ENCODE assay signal across 26 cellular contexts in genomic region chr4:145760176-145760575, GRCh38.
"Had no signal": no experiment of that assay in that cellular context is flagged by ENCODE, and none has a peak within 500 bp of the region (broad histone marks: within the 10 kb centered on the region; RNA-seq: fewer than 3 reads in every experiment).

No MANE protein-coding gene starts in this region.

- H3K9me3 ChIP-seq: body of pancreas, colonic mucosa, gastrocnemius medialis, left lung, lower lobe of right lung, psoas muscle, sigmoid colon, SJSA1, stomach, thyroid gland, upper lobe of left lung had no signal

- H3K4me3 Mint-ChIP-seq: naive thymus-derived CD8-positive, alpha-beta T cell; neural progenitor cell had no signal

- H3K27me3 Mint-ChIP-seq: naive thymus-derived CD8-positive, alpha-beta T cell had no signal

- ATAC-seq: body of pancreas; gastrocnemius medialis; left lung; lower lobe of right lung; naive thymus-derived CD8-positive, alpha-beta T cell; psoas muscle had no signal

- H3K4me3 ChIP-seq: body of pancreas, colonic mucosa, dorsolateral prefrontal cortex, gastrocnemius medialis, left lung, lower lobe of right lung, neural progenitor cell, psoas muscle, sigmoid colon, SJSA1, stomach, thyroid gland, upper lobe of left lung had no signal

- H3K9me3 Mint-ChIP-seq: naive thymus-derived CD8-positive, alpha-beta T cell; neural progenitor cell had no signal

- H3K36me3 ChIP-seq: colonic mucosa, neural progenitor cell had no signal

- H3K27me3 ChIP-seq: body of pancreas, colonic mucosa, dorsolateral prefrontal cortex, gastrocnemius medialis, left lung, neural progenitor cell, sigmoid colon, SJSA1, stomach, thyroid gland, upper lobe of left lung had no signal

- H3K27ac ChIP-seq: body of pancreas, colonic mucosa, gastrocnemius medialis, left lung, lower lobe of right lung, neural progenitor cell, parathyroid adenoma, psoas muscle, sigmoid colon, SJSA1, stomach, thyroid gland, upper lobe of left lung had no signal

- H3K4me1 ChIP-seq: body of pancreas, colonic mucosa, left lung, lower lobe of right lung, neural progenitor cell, parathyroid adenoma, sigmoid colon, SJSA1, stomach, thyroid gland, upper lobe of left lung had no signal

- DNase-seq: activated CD8-positive, alpha-beta memory T cell treated with anti-CD3 and anti-CD28 coated beads for 24 hours; activated gamma-delta T cell treated with Interleukin-2 at 50 U/mL for 16 hours; activated naive CD4-positive, alpha-beta T cell treated with anti-CD3 and anti-CD28 coated beads, Interleukin-2, amount 50 U/mL, for 16 hours; anterior cingulate cortex; body of pancreas; cerebellar nuclear complex; colonic mucosa; dorsolateral prefrontal cortex; effector memory CD4-positive, alpha-beta T cell; gastrocnemius medialis; glutamatergic neuron; left lung; lower lobe of right lung; mesenchymal stem cell; naive thymus-derived CD8-positive, alpha-beta T cell; occipital lobe; psoas muscle; sigmoid colon; small intestine; stomach; T-helper 2 cell; thyroid gland had no signal
